Comparison of ENCODE assay signal across 8 cellular contexts in the genomic region with DNA sequence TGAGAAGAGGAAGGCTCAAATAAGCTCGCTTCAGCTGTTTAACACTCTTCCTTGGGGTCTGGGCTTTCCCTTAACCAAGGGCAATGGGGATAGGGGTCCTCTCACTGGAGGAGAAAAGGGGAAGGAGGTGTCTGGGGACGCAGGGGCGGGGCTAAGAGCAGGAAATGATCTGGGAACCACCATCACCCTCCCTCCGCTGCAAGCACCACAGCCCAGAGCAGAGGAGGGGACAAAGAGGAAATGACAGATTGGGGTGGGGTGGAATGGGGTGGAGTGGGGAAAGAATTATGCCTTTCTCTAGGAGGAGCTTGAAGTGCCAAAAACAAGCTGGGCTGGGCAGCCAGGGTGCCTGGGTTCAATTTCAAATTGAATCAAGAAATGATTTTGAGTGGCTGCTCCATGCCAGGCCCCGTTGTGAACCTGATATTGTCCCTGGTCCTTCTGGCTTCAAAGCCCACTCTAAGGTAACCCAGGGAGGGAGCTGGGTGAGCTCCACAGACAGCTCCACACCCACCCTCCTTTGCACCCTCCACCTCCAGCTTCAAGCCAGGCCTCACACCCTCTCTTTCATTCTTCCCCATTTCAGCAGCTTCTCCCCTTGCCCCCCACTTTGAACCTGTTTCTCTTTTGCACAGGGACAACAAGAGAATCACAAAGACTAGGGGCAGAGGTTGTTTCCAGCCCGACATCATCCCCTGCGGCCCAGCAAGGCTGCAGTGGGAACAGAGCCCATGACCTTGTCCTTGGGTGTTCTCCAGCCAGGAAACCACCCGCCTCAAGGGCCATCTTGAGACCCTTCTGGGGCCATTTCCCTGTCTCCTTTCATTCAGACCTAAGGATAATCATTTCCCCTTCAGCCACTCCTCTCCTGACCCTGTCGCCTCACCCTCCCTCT. TPM values are rescaled to one million over a fixed set of nuclear protein-coding genes. Genes with fewer than 3 reads are reported as not detected.
DNase-seq lines count a peak whose midpoint lies in the region; ATAC-seq and TF ChIP-seq lines count a peak whose summit lies in the region.

No MANE protein-coding gene starts in this region.

- H3K4me1 ChIP-seq in Peyer's patch = peaks cover 0 to 19% (median 2%) of the 10 kb centered on the region in 4 donors
- H3K4me1 ChIP-seq in right lobe of liver = no peaks in the 10 kb centered on the region
- no peaks in the 10 kb centered on the region for H3K4me1 ChIP-seq in SJCRH30

- 42% methylated on average over 7 of the region's 9 CpGs for WGBS in right lobe of liver (ENCODE audit: insufficient coverage, low coverage, low lambda C conversion rate, missing lambda C conversion rate)

- ATAC-seq in HG02610 (IDR thresholded peaks at IDR 0.05; ENCODE audit: unreplicated experiment) (peak; percentile 63), right lobe of liver (peak; percentile 72 to 80 (median 76))

- H3K27ac ChIP-seq in Peyer's patch (peak overlapping the region; percentile 80 to 96 (median 88)), right lobe of liver (peak overlapping the region; percentile 31 to 75 (median 71)), SJCRH30 (no peak overlapping the region)

- no peaks in the 10 kb centered on the region for H3K9me3 ChIP-seq in Peyer's patch
- no peaks in the 10 kb centered on the region for H3K9me3 ChIP-seq in right lobe of liver
- no peaks in the 10 kb centered on the region for H3K9me3 ChIP-seq in SJCRH30 (replicated peaks)

- no peaks in the 10 kb centered on the region for H3K27me3 ChIP-seq in Peyer's patch
- no peaks in the 10 kb centered on the region for H3K27me3 ChIP-seq in right lobe of liver
- H3K27me3 ChIP-seq in SJCRH30 = no peaks in the 10 kb centered on the region

- H3K4me3 ChIP-seq in GM12864 (ENCODE audit: low read depth, low read length) (peak overlapping the region; percentile 95), Peyer's patch (peak overlapping the region; percentile 48 to 70 (median 58)), right lobe of liver (peak overlapping the region; percentile 26 to 44 (median 31)), SJCRH30 (no peak overlapping the region)

- intact Hi-C loops in right lobe of liver (cut with DNase I) = no loop called here

- TF ChIP-seq CTCF in GM12864 (IDR thresholded peaks at IDR 0.05; ENCODE audit: low read depth, low read length, missing control alignments) = no peak
- TF ChIP-seq CTCF in Peyer's patch (IDR thresholded peaks at IDR 0.05) = no peak
- TF ChIP-seq CTCF in right lobe of liver (IDR thresholded peaks at IDR 0.05) = no peak

- no peak for TF ChIP-seq POLR2A in Peyer's patch (IDR thresholded peaks at IDR 0.05)
- no peak for TF ChIP-seq POLR2A in right lobe of liver (IDR thresholded peaks at IDR 0.05)

- DNase-seq in GM12864 (ENCODE audit: low read depth) (peak; percentile 73), Peyer's patch (peak in 2 of 3 donors; percentile 94), right lobe of liver (peak; percentile 60 to 76 (median 69)), NCI-H526 (lab: John Stamatoyannopoulos, UW) (no peak), SJCRH30 (no peak)
- DNase-seq in activated naive CD4-positive, alpha-beta T cell (lab: John Stamatoyannopoulos, UW) = peak in 3 of 4 experiments; percentile 17 to 58 (median 47)
- peak; percentile 68 to 77 for DNase-seq in stimulated activated CD8-positive, alpha-beta memory T cell treated with anti-CD3 and anti-CD28 coated beads, Interleukin-2, amount 100 ng/mL, for 48 hours (ENCODE audit: low read depth in 2 of 2)

- H3K36me3 ChIP-seq in Peyer's patch (no peaks in the 10 kb centered on the region), right lobe of liver (no peaks in the 10 kb centered on the region), SJCRH30 (no peaks in the 10 kb centered on the region)

RNA-seq across cellular contexts. Expression of gene ARHGAP30, which starts 1.1 kb away (rescaled TPM):
- total RNA-seq in Peyer's patch (10 to 100 TPM in 1 of 4 donors, 1 to 10 TPM in 3; 5.1 to 31.4 (median 6.7) TPM), right lobe of liver (1 to 10 TPM; 2.8 to 7.4 (median 3.6) TPM)
- total RNA-seq in SJCRH30 (2014; rRNA removed; shearing (Covaris generic)) = 0.12 and 0.23 TPM in 2 replicates

RNA-seq across cellular contexts. Expression of gene NECTIN4, which starts 20.8 kb away (rescaled TPM):
- 1 to 10 TPM in 3 of 4 donors, under 1 TPM in 1; 0.54 to 2.5 (median 1.6) TPM for total RNA-seq in Peyer's patch
- not detected for total RNA-seq in right lobe of liver
- total RNA-seq in SJCRH30 (2014; rRNA removed; shearing (Covaris generic)) = 0.04 TPM in 1 of 2 replicates, not detected in the other

RNA-seq across cellular contexts. Expression of gene USF1, which starts 22.8 kb away (rescaled TPM):
- total RNA-seq in Peyer's patch (100 to 1,000 TPM in 1 of 4 donors, 10 to 100 TPM in 3; 72.0 to 119 (median 98.2) TPM), right lobe of liver (10 to 100 TPM; 25.5 to 34.3 (median 28.1) TPM)
- 65.6 and 66.4 TPM in 2 replicates for total RNA-seq in SJCRH30 (2014; rRNA removed; shearing (Covaris generic))

RNA-seq across cellular contexts. Expression of gene KLHDC9, which starts 29.6 kb away (rescaled TPM):
- total RNA-seq in Peyer's patch (1 to 10 TPM in 3 of 4 donors, not detected in 1; 2.1 to 4.8 (median 2.4) TPM), right lobe of liver (1 to 10 TPM; 1.4 to 6.8 (median 2.9) TPM)
- total RNA-seq in SJCRH30 (2014; rRNA removed; shearing (Covaris generic)) = not detected in 2 replicates

RNA-seq across cellular contexts. Expression of gene TSTD1, which starts 29.8 kb away (rescaled TPM):
- total RNA-seq in Peyer's patch (100 to 1,000 TPM in 1 of 4 donors, 10 to 100 TPM in 3; 33.0 to 152 (median 78.8) TPM), right lobe of liver (10 to 100 TPM; 16.3 to 60.8 (median 28.3) TPM)
- not detected in 2 replicates for total RNA-seq in SJCRH30 (2014; rRNA removed; shearing (Covaris generic))

Comparison
In these comparisons a context has a peak if more than half of its experiments do, and no peak if none do; other contexts are left out.
1. DNase-seq: peak in GM12864 (single experiment), Peyer's patch (2 of 3), activated naive CD4-positive, alpha-beta T cell (3 of 4), right lobe of liver (3 of 3) and stimulated activated CD8-positive, alpha-beta memory T cell treated with anti-CD3 and anti-CD28 coated beads, Interleukin-2, amount 100 ng/mL, for 48 hours (2 of 2); none in NCI-H526 (0 of 2) and SJCRH30 (0 of 2).